1 cellular context compared by ENCODE assay signal in the genomic region with DNA sequence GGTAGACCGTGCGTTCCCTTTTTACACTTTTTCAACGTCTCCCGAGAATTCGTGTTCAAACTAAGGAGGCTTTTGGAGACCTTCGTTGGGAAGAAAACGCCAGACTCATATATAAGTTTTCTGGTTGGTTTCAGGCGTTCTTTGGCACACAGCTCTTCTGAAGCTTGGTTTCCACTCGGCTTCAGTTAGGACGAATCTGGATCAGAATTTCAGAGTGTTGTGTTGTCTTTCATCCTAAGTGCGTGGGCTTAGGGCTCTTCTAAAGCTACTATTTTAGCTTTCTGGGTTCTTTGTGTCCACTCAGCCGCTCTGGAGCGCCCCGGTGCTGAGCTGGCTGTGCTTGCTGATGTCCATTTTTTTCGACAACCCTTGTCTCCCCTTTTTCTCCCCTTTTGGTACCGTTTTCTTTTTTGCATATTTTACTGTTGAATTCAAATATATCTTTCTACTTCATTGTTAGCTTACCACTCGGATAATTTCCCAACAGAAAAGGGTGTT.
TF ChIP-seq lines count a peak whose summit lies in the region.

No MANE protein-coding gene starts in this region.

TF ChIP-seq in HEK293, 187 proteins besides CTCF, POLR2A, EP300 and RAD21 (continued from another document):
- TF ChIP-seq ZNF654 (tag by site-specific recombination; IDR thresholded peaks at IDR 0.05; ENCODE audit: low read depth) = no peak
- TF ChIP-seq ZNF560 (tag by site-specific recombination; IDR thresholded peaks at IDR 0.05; ENCODE audit: borderline replicate concordance) = no peak
- TF ChIP-seq GLIS1 (tag by site-specific recombination; IDR thresholded peaks at IDR 0.05) = no peak
- TF ChIP-seq SP3 (tag by site-specific recombination; IDR thresholded peaks at IDR 0.05) = no peak
- no peak for TF ChIP-seq HOXC10 (CRISPR knock-in tag; IDR thresholded peaks at IDR 0.05)
- no peak for TF ChIP-seq ZNF121 (tag by site-specific recombination; IDR thresholded peaks at IDR 0.05)
- no peak for TF ChIP-seq ZNF544 (tag by site-specific recombination; IDR thresholded peaks at IDR 0.05)
- no peak for TF ChIP-seq ZNF394 (tag by site-specific recombination; IDR thresholded peaks at IDR 0.05; ENCODE audit: borderline replicate concordance)
